22 cellular contexts compared by ENCODE assay signal in the genomic region with DNA sequence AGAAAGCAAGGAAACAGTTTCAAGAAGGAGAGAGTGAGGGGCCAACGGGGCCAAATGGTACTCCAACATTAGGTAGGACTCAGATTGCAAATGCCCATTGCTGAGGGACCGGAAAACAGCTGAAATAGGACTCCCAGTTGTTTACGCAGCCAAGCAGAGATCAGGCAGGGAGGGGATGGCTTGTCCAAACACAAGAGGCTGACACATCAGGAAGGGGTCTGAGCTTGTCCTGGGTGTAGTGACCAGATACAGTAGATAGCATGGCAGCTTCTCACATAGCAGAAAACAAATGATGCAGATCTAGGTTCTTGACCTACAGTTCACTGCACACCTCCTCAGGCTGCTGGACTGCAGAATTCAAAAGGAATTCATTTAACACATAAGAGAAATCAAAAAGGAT.
DNase-seq lines count a peak whose midpoint lies in the region; ATAC-seq, FAIRE-seq and TF ChIP-seq lines count a peak whose summit lies in the region.
"Had no signal": no experiment of that assay in that cellular context is flagged by ENCODE, and none has a peak within 500 bp of the region (broad histone marks: within the 10 kb centered on the region; RNA-seq: fewer than 3 reads in every experiment).

No MANE protein-coding gene starts in this region.

- no peak overlapping the region for H3K9ac ChIP-seq in keratinocyte (ENCODE audit: control insufficient read depth, extremely low read depth, insufficient read depth, low read length)
- H3K9ac ChIP-seq in skeletal muscle satellite cell (ENCODE audit: low read depth, low read length): peak overlapping the region; percentile 7

- H3K4me3 ChIP-seq in HEK293 (ENCODE audit: low read depth, low read length): no peak overlapping the region
- H3K4me3 ChIP-seq in keratinocyte (ENCODE audit: control insufficient read depth in 2 of 3, extremely low read depth in 1 of 3, insufficient read depth in 2 of 3, low read depth in 1 of 3, low read length in 3 of 3): no peak overlapping the region
- no peak overlapping the region for H3K4me3 ChIP-seq in skeletal muscle satellite cell (ENCODE audit: low read length)
- no peak overlapping the region for H3K4me3 ChIP-seq in left lung
- H3K4me3 ChIP-seq: thoracic aorta had no signal

- H3K4me2 ChIP-seq in keratinocyte (ENCODE audit: control insufficient read depth, extremely low read depth, insufficient read depth, low read depth, low read length) (no peak overlapping the region), skeletal muscle satellite cell (ENCODE audit: low read length) (peak overlapping the region; percentile 38)

- no peaks in the 10 kb centered on the region for H4K20me1 ChIP-seq in keratinocyte (ENCODE audit: control insufficient read depth, extremely low read depth, insufficient read depth, low read length)

- H3K4me1 ChIP-seq in HEK293 (ENCODE audit: control insufficient read depth, insufficient read depth, low read length): peaks cover 7% of the 10 kb centered on the region
- H3K4me1 ChIP-seq in keratinocyte (ENCODE audit: control insufficient read depth, extremely low read depth, insufficient read depth, low read length): peaks cover 5% of the 10 kb centered on the region
- peaks cover 19% of the 10 kb centered on the region for H3K4me1 ChIP-seq in skeletal muscle satellite cell (ENCODE audit: control insufficient read depth, insufficient read depth, low read length)
- H3K4me1 ChIP-seq in left lung: no peaks in the 10 kb centered on the region

- H3K36me3 ChIP-seq in HEK293 (ENCODE audit: control insufficient read depth in 2 of 2, insufficient read depth in 1 of 2, low read length in 2 of 2) (no peaks in the 10 kb centered on the region), keratinocyte (ENCODE audit: control insufficient read depth in 2 of 2, extremely low read depth in 1 of 2, insufficient read depth in 2 of 2, low read length in 2 of 2) (no peaks in the 10 kb centered on the region), skeletal muscle satellite cell (ENCODE audit: insufficient read depth, low read length) (no peaks in the 10 kb centered on the region), left lung (no peaks in the 10 kb centered on the region)
- H3K36me3 ChIP-seq: thoracic aorta had no signal

- POLR2A ChIA-PET in HEK293 (lab: Yijun Ruan, JAX): no interaction called here

- peak; percentile 61 for FAIRE-seq in keratinocyte (lab: Jason Lieb, UNC)
- FAIRE-seq: GM18507, H54 had no signal

- no peak for DNase-seq in chondrocyte (ENCODE audit: low spot score)
- no peak for DNase-seq in keratinocyte (ENCODE audit: low read depth, low spot score)
- DNase-seq in OCI-M1 (lab: John Stamatoyannopoulos, UW): no peak
- DNase-seq in NCI-H146 treated with DMSO at 0.1 percent for 48 hours (lab: John Stamatoyannopoulos, UW; ENCODE audit: unreplicated experiment): no peak
- DNase-seq in left lung: no peak
- DNase-seq: activated CD4-positive, alpha-beta T cell treated with anti-CD3 and anti-CD28 coated beads, Interleukin-2, amount 50 U/mL, for 1 hour; activated gamma-delta T cell treated with Interleukin-2 at 50 U/mL for 16 hours; amniotic stem cell; CD8-positive, alpha-beta T cell; DMS53; effector memory CD8-positive, alpha-beta T cell; hippocampal formation; left colon; NCI-H1417 treated with DMSO at 0.1 percent for 48 hours; NCI-H526; T-cell had no signal

- H3K9me3 ChIP-seq in HEK293 (ENCODE audit: control insufficient read depth, insufficient read depth, low read depth, low read length): no peaks in the 10 kb centered on the region
- no peaks in the 10 kb centered on the region for H3K9me3 ChIP-seq in keratinocyte (ENCODE audit: control insufficient read depth, low read depth, low read length)
- no peaks in the 10 kb centered on the region for H3K9me3 ChIP-seq in skeletal muscle satellite cell (replicated peaks; ENCODE audit: low read length)
- peaks cover 0 to 5% of the 10 kb centered on the region in 2 donors for H3K9me3 ChIP-seq in left lung
- H3K9me3 ChIP-seq: thoracic aorta had no signal

- no peak for ATAC-seq in left lung
- ATAC-seq: CD8-positive, alpha-beta T cell; effector memory CD8-positive, alpha-beta T cell; left colon; stimulated activated effector memory CD8-positive, alpha-beta T cell treated with anti-CD3 and anti-CD28 coated beads, Interleukin-12 subunit alpha, Interleukin-12 subunit beta, amount 100 ng/mL, for 72 hours; T-cell had no signal

- H2AFZ ChIP-seq in keratinocyte (ENCODE audit: control insufficient read depth, low read length): peak overlapping the region; percentile 16

- H3K27me3 Mint-ChIP-seq in chondrocyte (ENCODE audit: low read depth): no peaks in the 10 kb centered on the region
- H3K27me3 Mint-ChIP-seq: effector memory CD8-positive, alpha-beta T cell; T-cell had no signal

- H3K27me3 ChIP-seq in keratinocyte (ENCODE audit: control insufficient read depth, extremely low read depth, insufficient read depth, low read length): no peaks in the 10 kb centered on the region
- no peaks in the 10 kb centered on the region for H3K27me3 ChIP-seq in skeletal muscle satellite cell (ENCODE audit: control insufficient read depth, insufficient read depth, low read length)
- H3K27me3 ChIP-seq in left lung: no peaks in the 10 kb centered on the region

- CTCF ChIA-PET in HEK293 (lab: Yijun Ruan, JAX): interaction anchor here (0.7 kb wide), 1 partner anchor 47 kb away, joined by 3 read pairs; no protein-coding TSS in a partner anchor

- H3K36me3 Mint-ChIP-seq in chondrocyte (ENCODE audit: low read depth): no peaks in the 10 kb centered on the region
- H3K36me3 Mint-ChIP-seq: CD8-positive, alpha-beta T cell; stimulated activated effector memory CD8-positive, alpha-beta T cell treated with anti-CD3 and anti-CD28 coated beads, Interleukin-12 subunit alpha, Interleukin-12 subunit beta, amount 100 ng/mL, for 72 hours; T-cell had no signal

- dilution Hi-C loops in keratinocyte (cut with MboI; ENCODE audit: extremely low pct_ligation_motif_present, low sequenced_read_pairs): no loop called here

- no peaks in the 10 kb centered on the region for H3K9me1 ChIP-seq in keratinocyte (ENCODE audit: control insufficient read depth, extremely low read depth, insufficient read depth, low read length)

- H3K27ac Mint-ChIP-seq in chondrocyte (ENCODE audit: unreplicated experiment): peak overlapping the region; percentile 5
- H3K27ac Mint-ChIP-seq: CD8-positive, alpha-beta T cell; effector memory CD8-positive, alpha-beta T cell; stimulated activated effector memory CD8-positive, alpha-beta T cell treated with anti-CD3 and anti-CD28 coated beads, Interleukin-12 subunit alpha, Interleukin-12 subunit beta, amount 100 ng/mL, for 72 hours; T-cell had no signal

- H3K9me3 Mint-ChIP-seq in chondrocyte (ENCODE audit: low read depth): peaks cover 3% of the 10 kb centered on the region
- H3K9me3 Mint-ChIP-seq: effector memory CD8-positive, alpha-beta T cell had no signal

- no peaks in the 10 kb centered on the region for H3K79me2 ChIP-seq in keratinocyte (ENCODE audit: control insufficient read depth, insufficient read depth, low read length)

- H3K4me3 Mint-ChIP-seq in chondrocyte (ENCODE audit: unreplicated experiment): no peak overlapping the region
- H3K4me3 Mint-ChIP-seq: CD8-positive, alpha-beta T cell; effector memory CD8-positive, alpha-beta T cell; stimulated activated effector memory CD8-positive, alpha-beta T cell treated with anti-CD3 and anti-CD28 coated beads, Interleukin-12 subunit alpha, Interleukin-12 subunit beta, amount 100 ng/mL, for 72 hours; T-cell had no signal

- H3K4me1 Mint-ChIP-seq in chondrocyte (ENCODE audit: low read depth): no peaks in the 10 kb centered on the region
- H3K4me1 Mint-ChIP-seq: stimulated activated effector memory CD8-positive, alpha-beta T cell treated with anti-CD3 and anti-CD28 coated beads, Interleukin-12 subunit alpha, Interleukin-12 subunit beta, amount 100 ng/mL, for 72 hours; T-cell had no signal

- intact Hi-C loops in left lung (cut with DNase I): no loop called here

- TF ChIP-seq CTCF in HEK293 (tag by site-specific recombination; IDR thresholded peaks at IDR 0.05) (no peak), chondrocyte (IDR thresholded peaks at IDR 0.05) (no peak), keratinocyte (optimal IDR thresholded peaks at IDR 0.05 in 1 of 3, IDR thresholded peaks at IDR 0.05 in 1 of 3, conservative IDR thresholded peaks at IDR 0.05 in 1 of 3; ENCODE audit: extremely low read depth in 1 of 3, insufficient read depth in 2 of 3, low read length in 3 of 3) (no peak), left lung (IDR thresholded peaks at IDR 0.05) (no peak)

- H3K27ac ChIP-seq in HEK293 (ENCODE audit: extremely low read depth, low read depth, low read length) (no peak overlapping the region), keratinocyte (ENCODE audit: control insufficient read depth, insufficient read depth, low read length) (no peak overlapping the region), left lung (no peak overlapping the region)
- H3K27ac ChIP-seq: thoracic aorta had no signal

TF ChIP-seq in HEK293, 187 proteins besides CTCF, POLR2A, EP300 and RAD21:
- TF ChIP-seq, protein P1, sequence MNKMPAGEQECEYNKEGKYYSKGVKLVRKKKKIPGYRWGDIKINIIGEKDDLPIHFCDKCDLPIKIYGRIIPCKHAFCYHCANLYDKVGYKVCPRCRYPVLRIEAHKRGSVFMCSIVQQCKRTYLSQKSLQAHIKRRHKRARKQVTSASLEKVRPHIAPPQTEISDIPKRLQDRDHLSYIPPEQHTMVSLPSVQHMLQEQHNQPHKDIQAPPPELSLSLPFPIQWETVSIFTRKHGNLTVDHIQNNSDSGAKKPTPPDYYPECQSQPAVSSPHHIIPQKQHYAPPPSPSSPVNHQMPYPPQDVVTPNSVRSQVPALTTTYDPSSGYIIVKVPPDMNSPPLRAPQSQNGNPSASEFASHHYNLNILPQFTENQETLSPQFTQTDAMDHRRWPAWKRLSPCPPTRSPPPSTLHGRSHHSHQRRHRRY (tag by site-specific recombination; IDR thresholded peaks at IDR 0.05): no peak
- TF ChIP-seq ZIC2 (tag by site-specific recombination; IDR thresholded peaks at IDR 0.05) (no peak), TRIM28 (IDR thresholded peaks at IDR 0.05; ENCODE audit: borderline replicate concordance, low read length) (peak; percentile 35; the same call in 1 of the 2 replicates)
